20 cellular contexts compared by ENCODE assay signal in genomic region chr3:169186596-169186995, GRCh38.
"Had no signal": no experiment of that assay in that cellular context is flagged by ENCODE, and none has a peak within 500 bp of the region (broad histone marks: within the 10 kb centered on the region; RNA-seq: fewer than 3 reads in every experiment).

No MANE protein-coding gene starts in this region.

- H3K9me3 Mint-ChIP-seq: neural crest cell, type B pancreatic cell had no signal

- H3K36me3 Mint-ChIP-seq: naive thymus-derived CD8-positive, alpha-beta T cell; stimulated activated effector memory CD8-positive, alpha-beta T cell treated with anti-CD3 and anti-CD28 coated beads, Interleukin-12 subunit alpha, Interleukin-12 subunit beta, amount 100 ng/mL, for 72 hours; type B pancreatic cell had no signal

- H3K4me1 ChIP-seq: right lobe of liver, suprapubic skin, thyroid gland had no signal

- ATAC-seq: left lobe of liver; naive thymus-derived CD8-positive, alpha-beta T cell; right lobe of liver; stimulated activated effector memory CD8-positive, alpha-beta T cell treated with anti-CD3 and anti-CD28 coated beads, Interleukin-12 subunit alpha, Interleukin-12 subunit beta, amount 100 ng/mL, for 72 hours; stimulated activated naive CD8-positive, alpha-beta T cell treated with anti-CD3 and anti-CD28 coated beads, Interleukin-15, Interleukin-2, amounts not matched to agents 100 U/mL and 50 U/mL, for 24 hours had no signal

- H3K27me3 ChIP-seq: esophagus squamous epithelium, hepatocyte, right lobe of liver, suprapubic skin, thyroid gland had no signal

- H3K36me3 ChIP-seq: esophagus squamous epithelium, right lobe of liver, suprapubic skin, thyroid gland had no signal

- H3K27ac ChIP-seq: coronary artery, dorsolateral prefrontal cortex, hepatocyte, right lobe of liver, suprapubic skin, thyroid gland had no signal

- DNase-seq: dorsolateral prefrontal cortex; effector CD8-positive, alpha-beta T cell; esophagus squamous epithelium; foreskin fibroblast; head of caudate nucleus; kidney glomerular epithelial cell; mammary epithelial cell; naive thymus-derived CD8-positive, alpha-beta T cell; right lobe of liver; stimulated activated CD4-positive, alpha-beta T cell treated with anti-CD3 and anti-CD28 coated beads, Interleukin-4, amount 100 ng/mL, for 1 hour; stimulated activated CD8-positive, alpha-beta memory T cell treated with anti-CD3 and anti-CD28 coated beads, Interleukin-4, amount 100 ng/mL, for 48 hours; stimulated activated naive CD8-positive, alpha-beta T cell treated with anti-CD3 and anti-CD28 coated beads, Interleukin-15, Interleukin-2, amounts not matched to agents 100 U/mL and 50 U/mL, for 24 hours; thyroid gland had no signal

- H3K27ac Mint-ChIP-seq: naive thymus-derived CD8-positive, alpha-beta T cell; stimulated activated effector memory CD8-positive, alpha-beta T cell treated with anti-CD3 and anti-CD28 coated beads, Interleukin-12 subunit alpha, Interleukin-12 subunit beta, amount 100 ng/mL, for 72 hours; type B pancreatic cell had no signal

- H3K9me3 ChIP-seq: esophagus squamous epithelium, right lobe of liver, suprapubic skin, thyroid gland had no signal

- H3K4me3 Mint-ChIP-seq: naive thymus-derived CD8-positive, alpha-beta T cell; neural crest cell; stimulated activated effector memory CD8-positive, alpha-beta T cell treated with anti-CD3 and anti-CD28 coated beads, Interleukin-12 subunit alpha, Interleukin-12 subunit beta, amount 100 ng/mL, for 72 hours; type B pancreatic cell had no signal

- H3K4me3 ChIP-seq: coronary artery, dorsolateral prefrontal cortex, esophagus squamous epithelium, hepatocyte, right lobe of liver, suprapubic skin, thyroid gland had no signal

- H3K4me1 Mint-ChIP-seq: naive thymus-derived CD8-positive, alpha-beta T cell; neural crest cell; stimulated activated effector memory CD8-positive, alpha-beta T cell treated with anti-CD3 and anti-CD28 coated beads, Interleukin-12 subunit alpha, Interleukin-12 subunit beta, amount 100 ng/mL, for 72 hours had no signal
